4 cellular contexts compared by ENCODE assay signal in the genomic region with DNA sequence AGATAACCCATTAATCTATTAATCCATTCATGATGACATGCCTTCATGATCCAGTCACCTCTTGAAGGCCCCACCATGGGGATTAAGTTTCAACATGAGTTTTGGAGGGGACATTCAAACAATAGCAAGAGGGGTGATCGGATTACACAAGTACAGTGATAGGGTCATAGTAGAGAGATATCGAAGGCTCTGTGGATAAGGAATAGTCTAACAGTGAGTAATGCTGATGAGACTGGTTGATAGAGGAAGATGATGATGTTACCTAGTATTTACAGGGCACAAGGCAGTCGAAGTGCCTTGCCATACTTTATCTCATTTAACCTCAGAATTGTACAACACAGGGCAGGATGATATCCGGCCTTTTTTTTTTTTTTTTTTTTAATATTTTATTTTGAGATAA. TPM values are rescaled to one million over a fixed set of nuclear protein-coding genes. Genes with fewer than 3 reads are reported as not detected.
"Had no signal": no experiment of that assay in that cellular context is flagged by ENCODE, and none has a peak within 500 bp of the region (broad histone marks: within the 10 kb centered on the region; RNA-seq: fewer than 3 reads in every experiment).

No MANE protein-coding gene starts in this region.

RNA-seq across cellular contexts. Expression of gene FAM72C, which starts 18.9 kb away (rescaled TPM):
- total RNA-seq: aorta, bronchial epithelial cell, cardiac septum, chondrocyte had no signal
